In the genomic region with DNA sequence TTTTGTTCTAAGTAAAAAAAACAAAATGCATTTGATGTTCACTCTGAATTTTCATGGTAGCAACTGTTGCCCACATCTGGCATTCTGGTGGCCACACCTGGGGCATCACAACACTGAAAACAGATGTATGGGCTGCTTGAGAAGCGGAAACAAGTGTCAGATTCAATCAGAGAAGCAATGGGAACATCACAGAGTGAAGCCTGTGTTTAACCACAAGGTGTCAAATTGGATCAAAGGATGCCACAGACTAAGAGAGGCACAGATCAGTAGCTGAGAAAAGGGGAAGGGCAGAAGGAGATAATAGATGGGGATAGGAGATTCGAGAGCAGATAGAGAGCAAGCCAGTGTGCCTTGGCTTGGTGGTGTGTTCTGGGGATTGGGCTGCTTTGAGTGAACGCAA, we compare ENCODE assay signal across 14 cellular contexts. TPM values are rescaled to one million over a fixed set of nuclear protein-coding genes. Genes with fewer than 3 reads are reported as not detected.
A peak's percentile ranks its signal among the peaks of the same experiment; 100 is the strongest.
DNase-seq lines count a peak whose midpoint lies in the region; ATAC-seq and TF ChIP-seq lines count a peak whose summit lies in the region.
"Had no signal": no experiment of that assay in that cellular context is flagged by ENCODE, and none has a peak within 500 bp of the region (broad histone marks: within the 10 kb centered on the region; RNA-seq: fewer than 3 reads in every experiment).

No MANE protein-coding gene starts in this region.

- H3K9me3 Mint-ChIP-seq in activated CD4-positive, alpha-beta T cell treated with anti-CD3 and anti-CD28 coated beads for 36 hours (ENCODE audit: low read depth) = no peaks in the 10 kb centered on the region
- H3K9me3 Mint-ChIP-seq in T-helper 1 cell treated with Interleukin-12 subunit alpha and Interleukin-12 subunit beta and Interleukin-4 antibody, amounts not matched to agents 30 μg/mL and 1 μg/mL, for 36 hours = no peaks in the 10 kb centered on the region
- no peaks in the 10 kb centered on the region for H3K9me3 Mint-ChIP-seq in Calu3 (ENCODE audit: low read depth, unreplicated experiment)
- H3K9me3 Mint-ChIP-seq in nephron progenitor cell = no peaks in the 10 kb centered on the region
- H3K9me3 Mint-ChIP-seq: HFFc6 had no signal

- H3K4me3 Mint-ChIP-seq in activated CD4-positive, alpha-beta T cell treated with anti-CD3 and anti-CD28 coated beads for 36 hours = no peak overlapping the region
- peak overlapping the region; percentile 1 for H3K4me3 Mint-ChIP-seq in T-helper 1 cell treated with Interleukin-12 subunit alpha and Interleukin-12 subunit beta and Interleukin-4 antibody, amounts not matched to agents 30 μg/mL and 1 μg/mL, for 36 hours
- H3K4me3 Mint-ChIP-seq in Calu3 (ENCODE audit: low read depth, unreplicated experiment) (no peak overlapping the region), nephron progenitor cell (no peak overlapping the region)
- H3K4me3 Mint-ChIP-seq: HFFc6 had no signal

- H3K36me3 Mint-ChIP-seq in activated CD4-positive, alpha-beta T cell treated with anti-CD3 and anti-CD28 coated beads for 36 hours (ENCODE audit: low read depth) = no peaks in the 10 kb centered on the region
- H3K36me3 Mint-ChIP-seq in T-helper 1 cell treated with Interleukin-12 subunit alpha and Interleukin-12 subunit beta and Interleukin-4 antibody, amounts not matched to agents 30 μg/mL and 1 μg/mL, for 36 hours (ENCODE audit: low read depth) = no peaks in the 10 kb centered on the region
- H3K36me3 Mint-ChIP-seq in Calu3 (ENCODE audit: insufficient read depth, unreplicated experiment) (no peaks in the 10 kb centered on the region), nephron progenitor cell (ENCODE audit: low read depth) (no peaks in the 10 kb centered on the region)

- intact Hi-C loops in activated CD4-positive, alpha-beta T cell treated with anti-CD3 and anti-CD28 coated beads for 36 hours (cut with DNase I, micrococcal nuclease) = loop anchor here in 1 of 2 experiments (10.0 kb wide), 1 partner anchor 145 kb away; no protein-coding TSS in a partner anchor
- intact Hi-C loops in Calu3 (cut with micrococcal nuclease; ENCODE audit: unreplicated experiment) = no loop called here

- peaks cover 2% of the 10 kb centered on the region for H3K27me3 Mint-ChIP-seq in activated CD4-positive, alpha-beta T cell treated with anti-CD3 and anti-CD28 coated beads for 36 hours
- peaks cover 9% of the 10 kb centered on the region for H3K27me3 Mint-ChIP-seq in T-helper 1 cell treated with Interleukin-12 subunit alpha and Interleukin-12 subunit beta and Interleukin-4 antibody, amounts not matched to agents 30 μg/mL and 1 μg/mL, for 36 hours (ENCODE audit: low read depth)
- H3K27me3 Mint-ChIP-seq in Calu3 (ENCODE audit: unreplicated experiment) = peaks cover 53% of the 10 kb centered on the region
- H3K27me3 Mint-ChIP-seq in nephron progenitor cell (ENCODE audit: low read depth, poor library complexity) = no peaks in the 10 kb centered on the region

- H3K27ac Mint-ChIP-seq in activated CD4-positive, alpha-beta T cell treated with anti-CD3 and anti-CD28 coated beads for 36 hours = no peak overlapping the region
- no peak overlapping the region for H3K27ac Mint-ChIP-seq in T-helper 1 cell treated with Interleukin-12 subunit alpha and Interleukin-12 subunit beta and Interleukin-4 antibody, amounts not matched to agents 30 μg/mL and 1 μg/mL, for 36 hours
- no peak overlapping the region for H3K27ac Mint-ChIP-seq in Calu3 (ENCODE audit: unreplicated experiment)
- no peak overlapping the region for H3K27ac Mint-ChIP-seq in nephron progenitor cell
- H3K27ac Mint-ChIP-seq: HFFc6, progenitor cell of endocrine pancreas had no signal

- BruUV-seq in Calu3 (replicated peaks; lab: Mats Ljungman, UMichigan) = no TSS peak

- POLR2A ChIA-PET in activated CD4-positive, alpha-beta T cell treated with anti-CD3 and anti-CD28 coated beads for 36 hours (lab: Charles Lee) = no interaction called here

- peak; percentile 33 for DNase-seq in activated CD4-positive, alpha-beta T cell treated with anti-CD3 and anti-CD28 coated beads for 36 hours
- DNase-seq in activated CD4-positive, alpha-beta T cell treated with anti-CD3 and anti-CD28 coated beads, Interleukin-2, amount 50 U/mL, for 4 hours = no peak
- peak; percentile 4 for DNase-seq in effector CD8-positive, alpha-beta T cell (lab: John Stamatoyannopoulos, UW)
- DNase-seq in Calu3 (no peak), nephron progenitor cell (no peak), DMS153 treated with DMSO at 0.1 percent for 48 hours (lab: John Stamatoyannopoulos, UW; ENCODE audit: unreplicated experiment) (no peak)
- DNase-seq: amniotic stem cell, HFFc6, MG63, SK-N-SH, spleen had no signal

- ATAC-seq in activated CD4-positive, alpha-beta T cell treated with anti-CD3 and anti-CD28 coated beads for 36 hours = peak; percentile 75
- peak; percentile 64 for ATAC-seq in HG03354 (IDR thresholded peaks at IDR 0.05; ENCODE audit: poor library complexity, severe bottlenecking, unreplicated experiment)

- CTCF ChIA-PET in activated CD4-positive, alpha-beta T cell treated with anti-CD3 and anti-CD28 coated beads for 36 hours (lab: Charles Lee) = interaction anchor here (1.0 to 1.3 kb wide), 4 partner anchors 10 to 94 kb away, joined by 3 to 5 read pairs (median 3); no protein-coding TSS in a partner anchor
- CTCF ChIA-PET in Calu3 (lab: Charles Lee) = no interaction called here

- H3K4me1 Mint-ChIP-seq in activated CD4-positive, alpha-beta T cell treated with anti-CD3 and anti-CD28 coated beads for 36 hours = peaks cover 27% of the 10 kb centered on the region
- H3K4me1 Mint-ChIP-seq in T-helper 1 cell treated with Interleukin-12 subunit alpha and Interleukin-12 subunit beta and Interleukin-4 antibody, amounts not matched to agents 30 μg/mL and 1 μg/mL, for 36 hours (ENCODE audit: low read depth) = peaks cover 21% of the 10 kb centered on the region
- H3K4me1 Mint-ChIP-seq in Calu3 (ENCODE audit: low read depth, unreplicated experiment) (no peaks in the 10 kb centered on the region), nephron progenitor cell (peaks cover 10% of the 10 kb centered on the region)

- TF ChIP-seq CTCF in Calu3 (IDR thresholded peaks at IDR 0.05; ENCODE audit: unreplicated experiment) (no peak), nephron progenitor cell (IDR thresholded peaks at IDR 0.05) (no peak)

RNA-seq across cellular contexts. Expression of gene MTF2, which starts 49.8 kb away (rescaled TPM):
- 10 to 100 TPM; 49.8 to 55.0 TPM for total RNA-seq in activated CD4-positive, alpha-beta T cell treated with anti-CD3 and anti-CD28 coated beads for 36 hours
- 46.6 and 47.1 TPM in 2 replicates for total RNA-seq in Calu3 (2022)

Comparison
In these comparisons a context has a peak if more than half of its experiments do, and no peak if none do; other contexts are left out.
1. DNase-seq: peak in activated CD4-positive, alpha-beta T cell treated with anti-CD3 and anti-CD28 coated beads for 36 hours (single experiment) and effector CD8-positive, alpha-beta T cell (single experiment); none in activated CD4-positive, alpha-beta T cell treated with anti-CD3 and anti-CD28 coated beads, Interleukin-2, amount 50 U/mL, for 4 hours (0 of 2), Calu3 (single experiment), nephron progenitor cell (single experiment) and DMS153 treated with DMSO at 0.1 percent for 48 hours (single experiment).